ENCODE assay signal across 21 cellular contexts in genomic region chr14:75705014-75705413, GRCh38. TPM values are rescaled to one million over a fixed set of nuclear protein-coding genes. Genes with fewer than 3 reads are reported as not detected.
DNase-seq lines count a peak whose midpoint lies in the region; ATAC-seq, FAIRE-seq and TF ChIP-seq lines count a peak whose summit lies in the region.
"Had no signal": no experiment of that assay in that cellular context is flagged by ENCODE, and none has a peak within 500 bp of the region (broad histone marks: within the 10 kb centered on the region; RNA-seq: fewer than 3 reads in every experiment).

No MANE protein-coding gene starts in this region.

- BruUV-seq in HepG2 (replicated peaks; lab: Mats Ljungman, UMichigan) (no TSS peak), GM12878 (replicated peaks; lab: Mats Ljungman, UMichigan) (no TSS peak)

- TF ChIP-seq POLR2A in HepG2 (IDR thresholded peaks at IDR 0.05; ENCODE audit: insufficient read depth in 1 of 2, low read depth in 2 of 2, low read length in 2 of 2): no peak
- TF ChIP-seq POLR2A in right lobe of liver (IDR thresholded peaks at IDR 0.05): no peak
- no peak for TF ChIP-seq POLR2A in GM12878 (IDR thresholded peaks at IDR 0.05; ENCODE audit: low read depth, low read length)

- no peak for ATAC-seq in HepG2
- ATAC-seq in right lobe of liver: no peak
- no peak for ATAC-seq in GM12878
- ATAC-seq in GM21619 (IDR thresholded peaks at IDR 0.05; ENCODE audit: unreplicated experiment): no peak
- ATAC-seq in HG03342 (IDR thresholded peaks at IDR 0.05; ENCODE audit: unreplicated experiment): no peak

- H3K27ac ChIP-seq in HepG2 (ENCODE audit: extremely low read length, insufficient read depth, low read length) (no peak overlapping the region), right lobe of liver (no peak overlapping the region), GM12878 (ENCODE audit: control insufficient read depth, insufficient read depth) (no peak overlapping the region)

- peaks cover 1 to 29% of the 10 kb centered on the region in 2 experiments; a peak in 4 of 5 replicates for H3K36me3 ChIP-seq in HepG2 (replicated peaks in 1 of 2; ENCODE audit: control insufficient read depth in 1 of 2, insufficient read depth in 2 of 2, low read length in 2 of 2)
- peaks cover 0 to 2% (median 0%) of the 10 kb centered on the region in 4 donors for H3K36me3 ChIP-seq in right lobe of liver
- H3K36me3 ChIP-seq in GM12878 (ENCODE audit: control insufficient read depth in 2 of 2, insufficient read depth in 2 of 2, low read length in 1 of 2): peaks cover 0 to 5% of the 10 kb centered on the region in 2 experiments; a peak in 3 of 4 replicates

- WGBS in HepG2 (ENCODE audit: low lambda C conversion rate): 94% methylated on average over 3 of the region's 3 CpGs
- WGBS in right lobe of liver (ENCODE audit: insufficient coverage, low coverage, low lambda C conversion rate, missing lambda C conversion rate): 87% methylated on average over 3 of the region's 3 CpGs
- 75% methylated on average over 3 of the region's 3 CpGs for WGBS in GM12878 (ENCODE audit: insufficient coverage, insufficient replicate concordance, low lambda C conversion rate, missing lambda C conversion rate)

- H3K4me2 ChIP-seq in HepG2 (ENCODE audit: low read depth, low read length) (no peak overlapping the region), GM12878 (ENCODE audit: control insufficient read depth, insufficient read depth) (no peak overlapping the region)

- H3K4me3 ChIP-seq in HepG2 (replicated peaks in 1 of 3; ENCODE audit: insufficient read depth in 1 of 3, low read depth in 2 of 3, low read length in 3 of 3) (no peak overlapping the region), right lobe of liver (no peak overlapping the region), GM12878 (no peak overlapping the region)

- no peak for TF ChIP-seq CTCF in HepG2 (CRISPR knock-in tag; IDR thresholded peaks at IDR 0.05)
- no peak for TF ChIP-seq CTCF in right lobe of liver (IDR thresholded peaks at IDR 0.05)
- TF ChIP-seq CTCF in GM12878 (IDR thresholded peaks at IDR 0.05 in 2 of 3, conservative IDR thresholded peaks at IDR 0.05 in 1 of 3; ENCODE audit: control insufficient read depth in 2 of 3, extremely low read depth in 1 of 3, insufficient read depth in 1 of 3, low read depth in 3 of 3, low read length in 3 of 3): no peak

- FAIRE-seq in HepG2 (lab: Jason Lieb, UNC): no peak
- no peak for FAIRE-seq in GM12878 (lab: Jason Lieb, UNC)
- FAIRE-seq: H54 had no signal

- no peak overlapping the region for H2AFZ ChIP-seq in HepG2 (ENCODE audit: low read length)
- no peak overlapping the region for H2AFZ ChIP-seq in GM12878 (ENCODE audit: control insufficient read depth, low read depth, low read length)

- H3K27me3 ChIP-seq in HepG2 (ENCODE audit: control insufficient read depth in 1 of 2, insufficient read depth in 2 of 2, low read length in 2 of 2) (no peaks in the 10 kb centered on the region), right lobe of liver (no peaks in the 10 kb centered on the region), GM12878 (replicated peaks in 1 of 2; ENCODE audit: control insufficient read depth in 2 of 2, insufficient read depth in 2 of 2, low read length in 1 of 2) (no peaks in the 10 kb centered on the region)

- H4K20me1 ChIP-seq in HepG2 (ENCODE audit: insufficient read depth, low read length) (no peaks in the 10 kb centered on the region), GM12878 (ENCODE audit: control insufficient read depth, insufficient read depth) (no peaks in the 10 kb centered on the region)

- CTCF ChIA-PET in HepG2 (lab: Yijun Ruan, JAX; ENCODE audit: low intra/inter-chr PET ratio, low total read pairs) (no interaction called here), GM12878 (lab: Yijun Ruan, JAX) (interaction anchor here (0.7 to 1.6 kb wide), 6 partner anchors 15 to 271 kb away, joined by 3 to 4 read pairs (median 4); no protein-coding TSS in a partner anchor)

- TF ChIP-seq RAD21 in HepG2 (CRISPR knock-in tag; IDR thresholded peaks at IDR 0.05) (no peak), GM12878 (IDR thresholded peaks at IDR 0.05; ENCODE audit: insufficient read depth, low read depth, low read length) (no peak)

- no peaks in the 10 kb centered on the region for H3K4me1 ChIP-seq in HepG2 (ENCODE audit: insufficient read depth, low read length)
- H3K4me1 ChIP-seq in right lobe of liver: no peaks in the 10 kb centered on the region
- no peaks in the 10 kb centered on the region for H3K4me1 ChIP-seq in GM12878 (ENCODE audit: control insufficient read depth, insufficient read depth, low read length)

- SMC1A ChIA-PET in GM12878 (lab: Charles Lee; ENCODE audit: uncharacterized antibody, unreplicated experiment): interaction anchor here (1.1 to 1.2 kb wide), 2 partner anchors 62 to 202 kb away, joined by 3 to 4 read pairs; no protein-coding TSS in a partner anchor

- in situ Hi-C loops in HepG2 (cut with HindIII; ENCODE audit: extremely low pct_ligation_motif_present, low pct_unique_long_range_greater_than_20kb): loop anchor here (25.0 kb wide), 1 partner anchor 682 kb away; the partner anchor contains the start of gene ESRRB
- in situ Hi-C loops in GM12878 (cut with MboI): no loop called here

- TF ChIP-seq EP300 in HepG2 (IDR thresholded peaks at IDR 0.05; ENCODE audit: low read depth in 2 of 2, low read length in 2 of 2): no peak
- TF ChIP-seq EP300 in HepG2 (CRISPR knock-in tag; IDR thresholded peaks at IDR 0.05; ENCODE audit: borderline replicate concordance): no peak
- TF ChIP-seq EP300 in GM12878 (IDR thresholded peaks at IDR 0.05; ENCODE audit: borderline replicate concordance in 1 of 2, control insufficient read depth in 1 of 2, low read depth in 2 of 2, low read length in 2 of 2): no peak

- H3K9ac ChIP-seq in HepG2 (ENCODE audit: insufficient read depth, low read depth, low read length) (no peak overlapping the region), GM12878 (ENCODE audit: control insufficient read depth, insufficient read depth, low read length) (no peak overlapping the region)

- RAD21 ChIA-PET in GM12878 (lab: Charles Lee; ENCODE audit: unreplicated experiment): interaction anchor here (1.3 kb wide), 1 partner anchor 127 kb away, joined by 3 read pairs; no protein-coding TSS in a partner anchor

- intact Hi-C loops in HepG2 (cut with micrococcal nuclease; ENCODE audit: unreplicated experiment) (no loop called here), right lobe of liver (cut with DNase I) (loop anchor here in 1 of 2 donors (10.0 kb wide), 1 partner anchor 270 kb away; no protein-coding TSS in a partner anchor), GM12878 (cut with micrococcal nuclease; ENCODE audit: unreplicated experiment) (no loop called here)

- H3K9me3 ChIP-seq in HepG2 (ENCODE audit: low read length): no peaks in the 10 kb centered on the region
- no peaks in the 10 kb centered on the region for H3K9me3 ChIP-seq in right lobe of liver
- no peaks in the 10 kb centered on the region for H3K9me3 ChIP-seq in GM12878 (replicated peaks; ENCODE audit: control insufficient read depth, insufficient read depth, low read length)

- DNase-seq in HepG2 (ENCODE audit: low spot score) (no peak), right lobe of liver (no peak), GM12878 (ENCODE audit: low read depth, low spot score) (no peak), iris pigment epithelial cell (ENCODE audit: low read depth) (peak; percentile 38), NCI-H2171 treated with DMSO at 0.1 percent for 48 hours (lab: John Stamatoyannopoulos, UW) (no peak)
- DNase-seq: AML-193; C1 segment of cervical spinal cord; Calu3; CD8-positive, alpha-beta memory T cell; DMS153; GF-D8; KBM-7; NCI-H1092 treated with DMSO at 0.1 percent for 48 hours; NCI-H1436 treated with DMSO at 0.1 percent for 48 hours; NCI-H1930; NCI-H345; NCI-H526; Right ventricle myocardium superior had no signal

- POLR2A ChIA-PET in HepG2 (lab: Yijun Ruan, JAX) (no interaction called here), GM12878 (lab: Charles Lee) (no interaction called here)

- H3K79me2 ChIP-seq in HepG2 (ENCODE audit: insufficient read depth, low read length) (no peaks in the 10 kb centered on the region), GM12878 (ENCODE audit: control insufficient read depth, insufficient read depth, low read length) (no peaks in the 10 kb centered on the region)

RNA-seq across cellular contexts. Expression of gene TTLL5, which starts 44.0 kb away (rescaled TPM):
- total RNA-seq in HepG2 (2016; rRNA removed; fragmentation: Illumina TruSeq; extraction: Trizol): 18.8 and 22.0 TPM in 2 replicates
- 11.0 and 13.0 TPM in 2 replicates for total RNA-seq in HepG2 (2016; cell fraction: cytosol; rRNA removed; fragmentation: Illumina TruSeq; extraction: Trizol; ENCODE audit: low read depth)
- 18.4 and 19.9 TPM in 2 replicates for total RNA-seq in HepG2 (2016; cell fraction: insoluble cytoplasmic fraction; rRNA removed; fragmentation: Illumina TruSeq; extraction: Trizol)
- 15.7 and 19.1 TPM in 2 replicates for total RNA-seq in HepG2 (2016; cell fraction: membrane; rRNA removed; fragmentation: Illumina TruSeq; extraction: Trizol)
- 48.7 and 50.9 TPM in 2 replicates for total RNA-seq in HepG2 (2016; cell fraction: nucleus; rRNA removed; fragmentation: Illumina TruSeq; extraction: Trizol)
- polyA plus RNA-seq in HepG2 (2011; rRNA removed): 9.5 and 11.8 TPM in 2 replicates
- polyA plus RNA-seq in HepG2 (2011; cell fraction: cytosol; rRNA removed): 7.3 and 8.3 TPM in 2 replicates
- 11.3 and 11.7 TPM in 2 replicates for polyA plus RNA-seq in HepG2 (2011; cell fraction: nucleus; rRNA removed)
- polyA plus RNA-seq in HepG2 (2012): 10.1 and 11.0 TPM in 2 replicates
- 5.1 and 5.9 TPM in 2 replicates for polyA plus RNA-seq in HepG2 (2016; cell fraction: cytosol; fragmentation: Illumina TruSeq; extraction: Trizol; ENCODE audit: low read depth)
- 23.6 and 26.9 TPM in 2 replicates for polyA plus RNA-seq in HepG2 (2016; cell fraction: insoluble cytoplasmic fraction; fragmentation: Illumina TruSeq; extraction: Trizol; ENCODE audit: low read depth)
- 15.3 and 15.6 TPM in 2 replicates for polyA plus RNA-seq in HepG2 (2016; cell fraction: membrane; fragmentation: Illumina TruSeq; extraction: Trizol; ENCODE audit: low read depth)
- 18.3 and 22.1 TPM in 2 replicates for polyA plus RNA-seq in HepG2 (2016; cell fraction: nucleus; fragmentation: Illumina TruSeq; extraction: Trizol; ENCODE audit: insufficient read depth, low read depth)
- 29.7 and 74.9 TPM in 2 replicates for polyA minus RNA-seq in HepG2 (2011; rRNA and poly(A)+ RNA removed; ENCODE audit: low replicate concordance)
- 13.5 and 18.4 TPM in 2 replicates for polyA minus RNA-seq in HepG2 (2011; cell fraction: cytosol; rRNA and poly(A)+ RNA removed)
- polyA minus RNA-seq in HepG2 (2011; cell fraction: nucleus; rRNA and poly(A)+ RNA removed): 88.6 and 109 TPM in 2 replicates
- total RNA-seq in right lobe of liver: 10 to 100 TPM in 4 of 6 experiments, 1 to 10 TPM in 2; 7.4 to 13.8 (median 11.9) TPM
- total RNA-seq in GM12878 (2013; cell fraction: nucleolus; rRNA removed): 111 and 138 TPM in 2 replicates
- 12.8 and 13.4 TPM in 2 replicates for total RNA-seq in GM12878 (2014; rRNA removed)
- 14.2 and 15.4 TPM in 2 replicates for total RNA-seq in GM12878 (2014; rRNA removed; fragmentation: Illumina TruSeq; extraction: Trizol)
- total RNA-seq in GM12878 (2021): 17.4 and 21.4 TPM in 2 replicates
- 6.0 TPM for polyA plus RNA-seq in GM12878 (2011; ENCODE audit: low read depth)
- 12.8 and 13.9 TPM in 2 replicates for polyA plus RNA-seq in GM12878 (2011; rRNA removed)
- polyA plus RNA-seq in GM12878 (2011; cell fraction: cytosol; rRNA removed): 11.9 and 13.5 TPM in 2 replicates
- polyA plus RNA-seq in GM12878 (2011; cell fraction: nucleus; rRNA removed): 13.1 and 13.2 TPM in 2 replicates
- polyA plus RNA-seq in GM12878 (2012): 11.2 and 14.6 TPM in 2 replicates
- 13.6 and 16.4 TPM in 2 replicates for polyA plus RNA-seq in GM12878 (2014; fragmentation: Illumina TruSeq; extraction: Trizol)
- polyA plus RNA-seq in GM12878 (2014; fragmentation: Nextera tagmentation; extraction: Ambion mirVana): 1 to 10 TPM; 3.2 to 5.2 TPM
- 10.6 and 12.3 TPM in 2 replicates for polyA plus RNA-seq in GM12878 (2014; rRNA removed)
- polyA plus RNA-seq in GM12878 (2016; fragmentation: Nextera tagmentation; extraction: Ambion mirVana): 10 to 100 TPM; 20.3 to 25.9 TPM
- 35.3 and 65.5 TPM in 2 replicates for polyA minus RNA-seq in GM12878 (2011; rRNA and poly(A)+ RNA removed)
- 6.4 and 7.6 TPM in 2 replicates for polyA minus RNA-seq in GM12878 (2011; cell fraction: cytosol; rRNA and poly(A)+ RNA removed)
- 42.2 and 62.7 TPM in 2 replicates for polyA minus RNA-seq in GM12878 (2011; cell fraction: nucleus; rRNA and poly(A)+ RNA removed)

RNA-seq across cellular contexts. Expression of gene ERG28, which starts 44.3 kb away (rescaled TPM):
- total RNA-seq in HepG2 (2016; rRNA removed; fragmentation: Illumina TruSeq; extraction: Trizol) (21.5 and 27.3 TPM in 2 replicates), right lobe of liver (10 to 100 TPM in 5 of 6 experiments, 1 to 10 TPM in 1; 7.9 to 31.5 (median 20.1) TPM), GM12878 (2014; rRNA removed) (14.6 and 15.2 TPM in 2 replicates), GM12878 (2014; rRNA removed; fragmentation: Illumina TruSeq; extraction: Trizol) (19.1 and 21.0 TPM in 2 replicates), GM12878 (2021) (28.0 and 28.5 TPM in 2 replicates)
- 16.0 and 22.3 TPM in 2 replicates for total RNA-seq in HepG2 (2016; cell fraction: cytosol; rRNA removed; fragmentation: Illumina TruSeq; extraction: Trizol; ENCODE audit: low read depth)
- 21.0 and 26.7 TPM in 2 replicates for total RNA-seq in HepG2 (2016; cell fraction: insoluble cytoplasmic fraction; rRNA removed; fragmentation: Illumina TruSeq; extraction: Trizol)
- 22.9 and 30.8 TPM in 2 replicates for total RNA-seq in HepG2 (2016; cell fraction: membrane; rRNA removed; fragmentation: Illumina TruSeq; extraction: Trizol)
- 20.8 and 22.6 TPM in 2 replicates for total RNA-seq in HepG2 (2016; cell fraction: nucleus; rRNA removed; fragmentation: Illumina TruSeq; extraction: Trizol)
- polyA plus RNA-seq in HepG2 (2011; rRNA removed) (32.3 and 34.7 TPM in 2 replicates), GM12878 (2011; rRNA removed) (47.8 and 48.1 TPM in 2 replicates), GM12878 (2014; fragmentation: Illumina TruSeq; extraction: Trizol) (48.0 and 59.2 TPM in 2 replicates), GM12878 (2014; fragmentation: Nextera tagmentation; extraction: Ambion mirVana) (10 to 100 TPM; 52.6 to 67.0 TPM), GM12878 (2014; rRNA removed) (33.9 and 37.0 TPM in 2 replicates), GM12878 (2016; fragmentation: Nextera tagmentation; extraction: Ambion mirVana) (10 to 100 TPM; 61.8 to 62.2 TPM)
- polyA plus RNA-seq in HepG2 (2011; cell fraction: cytosol; rRNA removed): 26.1 and 37.7 TPM in 2 replicates
- 5.1 and 9.0 TPM in 2 replicates for polyA plus RNA-seq in HepG2 (2011; cell fraction: nucleus; rRNA removed)
- 25.0 and 31.3 TPM in 2 replicates for polyA plus RNA-seq in HepG2 (2012)
- 30.9 and 48.9 TPM in 2 replicates for polyA plus RNA-seq in HepG2 (2016; cell fraction: cytosol; fragmentation: Illumina TruSeq; extraction: Trizol; ENCODE audit: low read depth)
- 45.2 and 45.6 TPM in 2 replicates for polyA plus RNA-seq in HepG2 (2016; cell fraction: insoluble cytoplasmic fraction; fragmentation: Illumina TruSeq; extraction: Trizol; ENCODE audit: low read depth)
- polyA plus RNA-seq in HepG2 (2016; cell fraction: membrane; fragmentation: Illumina TruSeq; extraction: Trizol; ENCODE audit: low read depth): 42.1 and 53.5 TPM in 2 replicates
- polyA plus RNA-seq in HepG2 (2016; cell fraction: nucleus; fragmentation: Illumina TruSeq; extraction: Trizol; ENCODE audit: insufficient read depth, low read depth): 59.5 and 64.5 TPM in 2 replicates
- polyA minus RNA-seq in HepG2 (2011; rRNA and poly(A)+ RNA removed; ENCODE audit: low replicate concordance): 20.1 and 27.6 TPM in 2 replicates
- 7.5 and 9.6 TPM in 2 replicates for polyA minus RNA-seq in HepG2 (2011; cell fraction: cytosol; rRNA and poly(A)+ RNA removed)
- 7.2 and 9.6 TPM in 2 replicates for polyA minus RNA-seq in HepG2 (2011; cell fraction: nucleus; rRNA and poly(A)+ RNA removed)
- 10.6 and 12.6 TPM in 2 replicates for total RNA-seq in GM12878 (2013; cell fraction: nucleolus; rRNA removed)
- 22.0 TPM for polyA plus RNA-seq in GM12878 (2011; ENCODE audit: low read depth)
- 41.1 and 41.2 TPM in 2 replicates for polyA plus RNA-seq in GM12878 (2011; cell fraction: cytosol; rRNA removed)
- 10.9 and 13.6 TPM in 2 replicates for polyA plus RNA-seq in GM12878 (2011; cell fraction: nucleus; rRNA removed)
- polyA plus RNA-seq in GM12878 (2012): 20.1 and 25.5 TPM in 2 replicates
- polyA minus RNA-seq in GM12878 (2011; rRNA and poly(A)+ RNA removed): 18.9 and 27.4 TPM in 2 replicates
- 5.7 and 6.2 TPM in 2 replicates for polyA minus RNA-seq in GM12878 (2011; cell fraction: cytosol; rRNA and poly(A)+ RNA removed)
- polyA minus RNA-seq in GM12878 (2011; cell fraction: nucleus; rRNA and poly(A)+ RNA removed): 7.7 and 11.6 TPM in 2 replicates

Comparison
In these comparisons a context has a peak if more than half of its experiments do, and no peak if none do; other contexts are left out.
1. Of the 75 proteins assayed by ChIP-seq in both HepG2 and GM12878: peak only in HepG2: none; only in GM12878: CREB1; in both: none; in neither: 73; mixed calls (peak in some experiments, not most) for 1.